1 cellular context compared by ENCODE assay signal in genomic region chr7:42911482-42912447, GRCh38.
TF ChIP-seq lines count a peak whose summit lies in the region.

Gene C7orf25 (minus strand): TSS chr7:42912070. CDS start chr7:42910900, 1,170 bp downstream.

TF ChIP-seq in WTC11, 78 proteins besides CTCF, POLR2A, EP300 and RAD21 (continued from another document and continues in another):
- TF ChIP-seq AFF4 (CRISPR knock-in tag; IDR thresholded peaks at IDR 0.05; ENCODE audit: borderline replicate concordance) (0 out of 2 replicates have a peak, but pooled peaks have one; percentile 61), IRF1 (CRISPR knock-in tag; IDR thresholded peaks at IDR 0.05) (peak; percentile 88), STAT6 (CRISPR knock-in tag; conservative IDR thresholded peaks at IDR 0.05; ENCODE audit: low read depth) (peak; percentile 78; the same call in 1 of the 2 replicates), FOXJ3 (CRISPR knock-in tag; IDR thresholded peaks at IDR 0.05; ENCODE audit: borderline replicate concordance) (no peak), AR (CRISPR knock-in tag; IDR thresholded peaks at IDR 0.05) (no peak), ZNF138 (CRISPR knock-in tag; conservative IDR thresholded peaks at IDR 0.05) (peak; percentile 77), KAT7 (CRISPR knock-in tag; IDR thresholded peaks at IDR 0.05; ENCODE audit: borderline replicate concordance) (no peak), SMAD3 (CRISPR knock-in tag; IDR thresholded peaks at IDR 0.05; ENCODE audit: borderline replicate concordance) (0 out of 2 replicates have a peak, but pooled peaks have one; percentile 85), USF2 (CRISPR knock-in tag; IDR thresholded peaks at IDR 0.05) (peak; percentile 100), CREB1 (CRISPR knock-in tag; IDR thresholded peaks at IDR 0.05) (peak; percentile 76), ZMAT4 (CRISPR knock-in tag; IDR thresholded peaks at IDR 0.05) (no peak), ATF1 (CRISPR knock-in tag; IDR thresholded peaks at IDR 0.05) (peak; percentile 92; the same call in 1 of the 2 replicates), USF1 (CRISPR knock-in tag; IDR thresholded peaks at IDR 0.05) (peak; percentile 100), GABPB1 (CRISPR knock-in tag; IDR thresholded peaks at IDR 0.05) (peak; percentile 87), NFATC4 (CRISPR knock-in tag; IDR thresholded peaks at IDR 0.05) (peak; percentile 60; the same call in 1 of the 2 replicates), RELA (CRISPR knock-in tag; IDR thresholded peaks at IDR 0.05; ENCODE audit: borderline replicate concordance) (0 out of 2 replicates have a peak, but pooled peaks have one; percentile 18), ATF2 (CRISPR knock-in tag; IDR thresholded peaks at IDR 0.05; ENCODE audit: borderline replicate concordance, low read depth) (no peak), ATF3 (CRISPR knock-in tag; conservative IDR thresholded peaks at IDR 0.05) (no peak), RORB (CRISPR knock-in tag; IDR thresholded peaks at IDR 0.05) (no peak), HMGA2 (CRISPR knock-in tag; IDR thresholded peaks at IDR 0.05) (no peak), ETV6 (CRISPR knock-in tag; IDR thresholded peaks at IDR 0.05) (peak; percentile 98), JUN (CRISPR knock-in tag; IDR thresholded peaks at IDR 0.05) (0 out of 2 replicates have a peak, but pooled peaks have one; percentile 32), ESRRA (CRISPR knock-in tag; IDR thresholded peaks at IDR 0.05; ENCODE audit: borderline replicate concordance) (peak; percentile 71; the same call in 1 of the 2 replicates), JAZF1 (CRISPR knock-in tag; IDR thresholded peaks at IDR 0.05) (no peak), NR1H2 (CRISPR knock-in tag; IDR thresholded peaks at IDR 0.05) (0 out of 2 replicates have a peak, but pooled peaks have one; percentile 50), ZSCAN18 (CRISPR knock-in tag; IDR thresholded peaks at IDR 0.05) (no peak), MYBL2 (CRISPR knock-in tag; IDR thresholded peaks at IDR 0.05) (peak; percentile 68; the same call in 1 of the 2 replicates), FOXP1 (CRISPR knock-in tag; IDR thresholded peaks at IDR 0.05; ENCODE audit: borderline replicate concordance) (peak; percentile 91), E2F5 (CRISPR knock-in tag; IDR thresholded peaks at IDR 0.05) (peak; percentile 95; the same call in 1 of the 2 replicates), PRRX2 (CRISPR knock-in tag; IDR thresholded peaks at IDR 0.05) (no peak), ZNF263 (CRISPR knock-in tag; IDR thresholded peaks at IDR 0.05; ENCODE audit: low read depth) (peak; percentile 58; the same call in 1 of the 2 replicates), ZBTB43 (CRISPR knock-in tag; IDR thresholded peaks at IDR 0.05) (0 out of 2 replicates have a peak, but pooled peaks have one; percentile 48), ZNF232 (CRISPR knock-in tag; IDR thresholded peaks at IDR 0.05) (peak; percentile 70; the same call in 1 of the 2 replicates), FOXP4 (CRISPR knock-in tag; IDR thresholded peaks at IDR 0.05) (peak; percentile 91)
